18 cellular contexts compared by ENCODE assay signal in genomic region chr7:84328571-84328970, GRCh38.
A peak's percentile ranks its signal among the peaks of the same experiment; 100 is the strongest.
DNase-seq lines count a peak whose midpoint lies in the region; ATAC-seq and TF ChIP-seq lines count a peak whose summit lies in the region.
"Had no signal": no experiment of that assay in that cellular context is flagged by ENCODE, and none has a peak within 500 bp of the region (broad histone marks: within the 10 kb centered on the region; RNA-seq: fewer than 3 reads in every experiment).

No MANE protein-coding gene starts in this region.

- DNase-seq in GM23338 (ENCODE audit: low spot score) = no peak
- peak; percentile 44 for DNase-seq in dermis blood vessel endothelial cell
- DNase-seq in lung microvascular endothelial cell (ENCODE audit: low read depth in 2 of 2) = peak; percentile 10 to 63
- no peak for DNase-seq in mesenteric fat pad (ENCODE audit: low spot score)
- DNase-seq in stimulated activated naive B cell treated with anti-CD40 and anti-IgM and Interleukin-4, amounts not matched to agents 10 μg/mL and 1 μg/mL and 100 μg/mL, for 72 hours = no peak
- DNase-seq: Calu3, DND-41, GM23248, H9, NCI-H1092 treated with DMSO at 0.1 percent for 48 hours, NCI-H1436, NCI-H2029, NCI-H526 treated with DMSO at 0.1 percent for 48 hours, SJCRH30 had no signal

- H3K36me3 ChIP-seq in GM23338 (ENCODE audit: insufficient read depth) (no peaks in the 10 kb centered on the region), OCI-LY1 (ENCODE audit: insufficient read depth, low read length) (no peaks in the 10 kb centered on the region)
- H3K36me3 ChIP-seq: SJCRH30 had no signal

- peaks cover 4% of the 10 kb centered on the region; the same call in 2 of the 3 replicates for H3K4me1 Mint-ChIP-seq in GM23338
- no peaks in the 10 kb centered on the region for H3K4me1 Mint-ChIP-seq in stimulated activated naive B cell treated with anti-CD40 and anti-IgM and Interleukin-4, amounts not matched to agents 10 μg/mL and 1 μg/mL and 100 μg/mL, for 72 hours
- H3K4me1 Mint-ChIP-seq: H9, IgD-negative memory B cell had no signal

- H3K9me2 ChIP-seq in GM23338 (ENCODE audit: insufficient read depth) (no peaks in the 10 kb centered on the region), OCI-LY1 (ENCODE audit: low read depth, low read length) (no peaks in the 10 kb centered on the region)

- no peak overlapping the region for H3K4me3 Mint-ChIP-seq in GM23338
- H3K4me3 Mint-ChIP-seq in stimulated activated naive B cell treated with anti-CD40 and anti-IgM and Interleukin-4, amounts not matched to agents 10 μg/mL and 1 μg/mL and 100 μg/mL, for 72 hours = no peak overlapping the region
- H3K4me3 Mint-ChIP-seq: H9, IgD-negative memory B cell had no signal

- no peaks in the 10 kb centered on the region for H3K9me3 Mint-ChIP-seq in GM23338
- no peaks in the 10 kb centered on the region for H3K9me3 Mint-ChIP-seq in stimulated activated naive B cell treated with anti-CD40 and anti-IgM and Interleukin-4, amounts not matched to agents 10 μg/mL and 1 μg/mL and 100 μg/mL, for 72 hours
- H3K9me3 Mint-ChIP-seq: H9, IgD-negative memory B cell had no signal

- H3K9ac ChIP-seq in OCI-LY1 (ENCODE audit: low read length) = no peak overlapping the region
- H3K9ac ChIP-seq: GM23248 had no signal

- H3K27me3 ChIP-seq in GM23338 (ENCODE audit: insufficient read depth) (no peaks in the 10 kb centered on the region), OCI-LY1 (ENCODE audit: insufficient read depth, low read length) (no peaks in the 10 kb centered on the region)
- H3K27me3 ChIP-seq: SJCRH30 had no signal

- H3K27me3 Mint-ChIP-seq in GM23338 (ENCODE audit: insufficient read depth, low read depth, poor library complexity) = no peaks in the 10 kb centered on the region
- H3K27me3 Mint-ChIP-seq in stimulated activated naive B cell treated with anti-CD40 and anti-IgM and Interleukin-4, amounts not matched to agents 10 μg/mL and 1 μg/mL and 100 μg/mL, for 72 hours = no peaks in the 10 kb centered on the region
- H3K27me3 Mint-ChIP-seq: IgD-negative memory B cell had no signal

- peak overlapping the region; percentile 64; the same call in 1 of the 2 replicates for H3K27ac Mint-ChIP-seq in GM23338
- no peak overlapping the region for H3K27ac Mint-ChIP-seq in stimulated activated naive B cell treated with anti-CD40 and anti-IgM and Interleukin-4, amounts not matched to agents 10 μg/mL and 1 μg/mL and 100 μg/mL, for 72 hours
- H3K27ac Mint-ChIP-seq: H9, IgD-negative memory B cell had no signal

- no peaks in the 10 kb centered on the region for H3K9me3 ChIP-seq in OCI-LY1 (ENCODE audit: low read length)
- H3K9me3 ChIP-seq: SJCRH30 had no signal

- no peak overlapping the region for H3K4me2 ChIP-seq in GM23338
- no peak overlapping the region for H3K4me2 ChIP-seq in OCI-LY1 (ENCODE audit: low read length)

- TF ChIP-seq CTCF in GM23338 (conservative IDR thresholded peaks at IDR 0.05; ENCODE audit: low read depth in 2 of 2) (no peak), OCI-LY1 (IDR thresholded peaks at IDR 0.05; ENCODE audit: low read length) (no peak)

- H3K4me1 ChIP-seq in GM23338 (ENCODE audit: insufficient read depth) (no peaks in the 10 kb centered on the region), OCI-LY1 (ENCODE audit: insufficient read depth, low read length, severe bottlenecking) (peaks cover 39% of the 10 kb centered on the region)
- H3K4me1 ChIP-seq: SJCRH30 had no signal

- no peaks in the 10 kb centered on the region for H3K36me3 Mint-ChIP-seq in GM23338 (ENCODE audit: low read depth)
- no peaks in the 10 kb centered on the region for H3K36me3 Mint-ChIP-seq in stimulated activated naive B cell treated with anti-CD40 and anti-IgM and Interleukin-4, amounts not matched to agents 10 μg/mL and 1 μg/mL and 100 μg/mL, for 72 hours
- H3K36me3 Mint-ChIP-seq: IgD-negative memory B cell had no signal

- no peak overlapping the region for H2AFZ ChIP-seq in GM23338
- peak overlapping the region; percentile 99 for H2AFZ ChIP-seq in OCI-LY1 (ENCODE audit: low read length)
- H2AFZ ChIP-seq: GM23248 had no signal

- H4K20me1 ChIP-seq in GM23338 (replicated peaks; ENCODE audit: insufficient read depth) (no peaks in the 10 kb centered on the region), OCI-LY1 (ENCODE audit: insufficient read depth, low read length) (no peaks in the 10 kb centered on the region)

- H3K27ac ChIP-seq in GM23338 (ENCODE audit: low read depth) (no peak overlapping the region), OCI-LY1 (ENCODE audit: low read depth, low read length, poor library complexity, severe bottlenecking) (no peak overlapping the region)
- H3K27ac ChIP-seq: GM23248, SJCRH30 had no signal

- H3F3A ChIP-seq in GM23338 (replicated peaks; ENCODE audit: low read depth) = no peaks in the 10 kb centered on the region
- no peaks in the 10 kb centered on the region; the same call in 1 of the 2 replicates for H3F3A ChIP-seq in OCI-LY1 (ENCODE audit: insufficient read depth, low read length)

- ATAC-seq in GM23338 (no peak), GM21576 (IDR thresholded peaks at IDR 0.05; ENCODE audit: unreplicated experiment) (no peak), HG03520 (IDR thresholded peaks at IDR 0.05; ENCODE audit: unreplicated experiment) (no peak)
- ATAC-seq in stimulated activated naive B cell treated with anti-CD40 and anti-IgM and Interleukin-4, amounts not matched to agents 10 μg/mL and 1 μg/mL and 100 μg/mL, for 72 hours (replicated peaks) = no peak

- no peak overlapping the region for H3K4me3 ChIP-seq in GM23338
- H3K4me3 ChIP-seq in OCI-LY1 (ENCODE audit: low read depth, low read length, poor library complexity, severe bottlenecking) = no peak overlapping the region
- H3K4me3 ChIP-seq: GM23248, SJCRH30 had no signal

- H3K79me2 ChIP-seq in GM23338 (replicated peaks; ENCODE audit: insufficient read depth) (no peaks in the 10 kb centered on the region), OCI-LY1 (ENCODE audit: insufficient read depth, low read length) (no peaks in the 10 kb centered on the region)

TF ChIP-seq in GM23338, 12 proteins besides CTCF, POLR2A, EP300 and RAD21 (continues in another document):
- TF ChIP-seq EZH2 (IDR thresholded peaks at IDR 0.05; ENCODE audit: low read depth, unreplicated experiment) = no peak
- TF ChIP-seq NANOG (IDR thresholded peaks at IDR 0.05; ENCODE audit: borderline replicate concordance) = no peak
- no peak for TF ChIP-seq ZNF114 (CRISPR knock-in tag; IDR thresholded peaks at IDR 0.05)
- no peak for TF ChIP-seq ZNF331 (CRISPR knock-in tag; IDR thresholded peaks at IDR 0.05; ENCODE audit: low read depth)
- no peak for TF ChIP-seq ETS1 (IDR thresholded peaks at IDR 0.05)
- TF ChIP-seq REST (IDR thresholded peaks at IDR 0.05; ENCODE audit: unreplicated experiment) = no peak
- no peak for TF ChIP-seq STAT1 (IDR thresholded peaks at IDR 0.05; ENCODE audit: unreplicated experiment)

Comparison
In these comparisons a context has a peak if more than half of its experiments do, and no peak if none do; other contexts are left out.
1. DNase-seq: peak in dermis blood vessel endothelial cell (single experiment) and lung microvascular endothelial cell (2 of 2); none in GM23338 (single experiment), mesenteric fat pad (single experiment) and stimulated activated naive B cell treated with anti-CD40 and anti-IgM and Interleukin-4, amounts not matched to agents 10 μg/mL and 1 μg/mL and 100 μg/mL, for 72 hours (single experiment).